Comparison of ENCODE assay signal across 8 cellular contexts in genomic region chr15:43791993-43792760, GRCh38. TPM values are rescaled to one million over a fixed set of nuclear protein-coding genes. Genes with fewer than 3 reads are reported as not detected.
DNase-seq lines count a peak whose midpoint lies in the region; ATAC-seq and TF ChIP-seq lines count a peak whose summit lies in the region.

Gene SERF2 (plus strand): TSS chr15:43792320. CDS start chr15:43792377, 57 bp downstream.

- H3K27ac Mint-ChIP-seq in IgD-negative memory B cell = peak within 1 kb of the TSS; percentile 89 to 98 (median 93)

- peak within 1 kb of the TSS; percentile 97 to 99 (median 98) for H3K4me3 Mint-ChIP-seq in IgD-negative memory B cell

- peaks cover 31 to 39% (median 39%) of the 10 kb centered on the region in 3 donors for H3K4me1 Mint-ChIP-seq in IgD-negative memory B cell

- H3K9me3 ChIP-seq in mucosa of descending colon = no peaks in the 10 kb centered on the region

- DNase-seq in DMS 273 (lab: John Stamatoyannopoulos, UW; ENCODE audit: unreplicated experiment) = peak; percentile 99
- DNase-seq in OCI-M2 (lab: John Stamatoyannopoulos, UW; ENCODE audit: unreplicated experiment) = peak; percentile 79
- peak; percentile 100 for DNase-seq in activated T-cell treated with anti-CD3 and anti-CD28 coated beads for 4 hours
- peak; percentile 100 for DNase-seq in epithelial cell of esophagus (ENCODE audit: low read depth)
- DNase-seq in mucosa of descending colon = peak; percentile 100
- DNase-seq in stimulated activated CD8-positive, alpha-beta memory T cell treated with anti-CD3 and anti-CD28 coated beads, Interleukin-4, amount 100 ng/mL, for 24 hours (ENCODE audit: low read depth) = peak; percentile 100

- ATAC-seq in GM21528 (IDR thresholded peaks at IDR 0.05; ENCODE audit: low FRiP score, unreplicated experiment) = peak; percentile 88
- ATAC-seq in mucosa of descending colon = peak; percentile 95

- H3K36me3 ChIP-seq in mucosa of descending colon (ENCODE audit: low read depth) = peaks cover 3% of the 10 kb centered on the region

- H3K4me3 ChIP-seq in epithelial cell of esophagus (ENCODE audit: low read length) = peak within 1 kb of the TSS; percentile 99
- peak within 1 kb of the TSS; percentile 96 for H3K4me3 ChIP-seq in mucosa of descending colon

- no peaks in the 10 kb centered on the region for H3K9me3 Mint-ChIP-seq in IgD-negative memory B cell

- TF ChIP-seq CTCF in epithelial cell of esophagus (IDR thresholded peaks at IDR 0.05; ENCODE audit: insufficient read depth, low read depth, low read length, missing control alignments) (no peak), mucosa of descending colon (IDR thresholded peaks at IDR 0.05) (no peak)

- intact Hi-C loops in mucosa of descending colon (cut with DNase I, micrococcal nuclease) = no loop called here

- peaks cover 5% of the 10 kb centered on the region for H3K36me3 Mint-ChIP-seq in IgD-negative memory B cell

- peaks cover 2% of the 10 kb centered on the region for H3K27me3 Mint-ChIP-seq in IgD-negative memory B cell

- H3K4me1 ChIP-seq in mucosa of descending colon (ENCODE audit: low read depth) = peaks cover 35% of the 10 kb centered on the region

RNA-seq across cellular contexts. Expression of gene SERF2, which starts in this region (rescaled TPM):
- 1,765 TPM for polyA plus RNA-seq in IgD-negative memory B cell
- 100 to 1,000 TPM; 712 to 944 (median 931) TPM for total RNA-seq in mucosa of descending colon

Comparison
In these comparisons a context has a peak if more than half of its experiments do, and no peak if none do; other contexts are left out.
1. Peak in every context shown above with its lines: DNase-seq, ATAC-seq and H3K4me3 ChIP-seq.